1 cellular context compared by ENCODE assay signal in the genomic region with DNA sequence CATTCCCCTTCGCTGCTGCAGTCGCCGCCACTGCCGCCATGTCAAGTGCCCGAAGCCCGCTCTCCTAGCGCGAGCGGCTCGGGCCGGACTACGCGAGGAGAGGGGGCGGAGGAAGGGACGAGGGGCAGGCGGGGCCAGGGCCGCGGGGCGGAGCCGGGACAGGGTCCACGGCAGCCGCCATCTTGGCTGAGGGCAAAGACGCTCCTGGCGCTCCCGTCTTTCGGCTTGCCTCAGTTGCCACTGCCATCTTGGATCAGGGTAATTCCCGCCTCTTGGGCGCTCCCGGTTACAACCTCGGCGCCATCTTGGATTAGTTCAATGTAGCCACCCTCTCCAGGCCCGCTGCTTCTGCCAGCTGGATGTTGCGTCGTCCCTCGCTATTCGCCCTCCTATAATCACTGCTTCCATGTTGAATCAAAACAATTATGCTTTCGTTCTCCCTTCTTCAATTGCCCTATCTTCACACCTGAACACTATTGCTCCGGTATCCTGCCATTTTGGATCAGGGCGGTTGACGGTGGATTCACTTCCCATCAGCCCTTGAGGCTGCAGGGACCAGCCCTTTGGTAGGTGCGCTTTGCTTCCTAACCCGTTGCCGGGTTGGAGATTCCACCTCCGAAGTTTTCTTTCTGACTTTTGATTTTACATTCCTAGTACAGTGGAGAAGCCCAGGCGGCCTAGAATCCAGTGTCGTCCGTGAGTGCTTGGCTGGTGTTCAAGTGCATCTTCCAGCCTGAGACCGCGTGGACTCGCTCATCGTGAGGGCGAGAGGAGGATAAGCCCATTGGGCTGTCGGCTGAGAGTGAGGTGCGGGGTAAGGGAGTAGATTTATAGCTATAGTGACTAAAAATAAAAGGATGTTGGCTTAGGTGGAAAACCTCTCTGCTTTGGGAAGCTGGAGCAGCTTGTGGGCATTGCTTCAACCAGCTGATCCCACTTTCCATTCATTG.
A peak's percentile ranks its signal among the peaks of the same experiment; 100 is the strongest.
TF ChIP-seq lines count a peak whose summit lies in the region.

A gene with protein sequence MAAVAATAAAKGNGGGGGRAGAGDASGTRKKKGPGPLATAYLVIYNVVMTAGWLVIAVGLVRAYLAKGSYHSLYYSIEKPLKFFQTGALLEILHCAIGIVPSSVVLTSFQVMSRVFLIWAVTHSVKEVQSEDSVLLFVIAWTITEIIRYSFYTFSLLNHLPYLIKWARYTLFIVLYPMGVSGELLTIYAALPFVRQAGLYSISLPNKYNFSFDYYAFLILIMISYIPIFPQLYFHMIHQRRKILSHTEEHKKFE (minus strand): TSS at position 66 of the 950 bp plus-strand sequence. CDS start 26 bp downstream, at position 40.

TF ChIP-seq in GM12878, 131 proteins besides CTCF, POLR2A, EP300 and RAD21 (continued from another document and continues in another):
- TF ChIP-seq TARDBP (IDR thresholded peaks at IDR 0.05; ENCODE audit: borderline replicate concordance), result peak; percentile 84; the same call in 1 of the 2 replicates
- peak; percentile 56 for TF ChIP-seq CREB1 (IDR thresholded peaks at IDR 0.05; ENCODE audit: low read depth)
- TF ChIP-seq, protein P1, sequence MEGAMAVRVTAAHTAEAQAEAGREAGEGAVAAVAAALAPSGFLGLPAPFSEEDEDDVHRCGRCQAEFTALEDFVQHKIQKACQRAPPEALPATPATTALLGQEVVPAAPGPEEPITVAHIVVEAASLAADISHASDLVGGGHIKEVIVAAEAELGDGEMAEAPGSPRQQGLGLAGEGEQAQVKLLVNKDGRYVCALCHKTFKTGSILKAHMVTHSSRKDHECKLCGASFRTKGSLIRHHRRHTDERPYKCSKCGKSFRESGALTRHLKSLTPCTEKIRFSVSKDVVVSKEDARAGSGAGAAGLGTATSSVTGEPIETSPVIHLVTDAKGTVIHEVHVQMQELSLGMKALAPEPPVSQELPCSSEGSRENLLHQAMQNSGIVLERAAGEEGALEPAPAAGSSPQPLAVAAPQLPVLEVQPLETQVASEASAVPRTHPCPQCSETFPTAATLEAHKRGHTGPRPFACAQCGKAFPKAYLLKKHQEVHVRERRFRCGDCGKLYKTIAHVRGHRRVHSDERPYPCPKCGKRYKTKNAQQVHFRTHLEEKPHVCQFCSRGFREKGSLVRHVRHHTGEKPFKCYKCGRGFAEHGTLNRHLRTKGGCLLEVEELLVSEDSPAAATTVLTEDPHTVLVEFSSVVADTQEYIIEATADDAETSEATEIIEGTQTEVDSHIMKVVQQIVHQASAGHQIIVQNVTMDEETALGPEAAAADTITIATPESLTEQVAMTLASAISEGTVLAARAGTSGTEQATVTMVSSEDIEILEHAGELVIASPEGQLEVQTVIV (IDR thresholded peaks at IDR 0.05; ENCODE audit: borderline replicate concordance, partially characterized antibody), result peak; percentile 41
- TF ChIP-seq, protein P2, sequence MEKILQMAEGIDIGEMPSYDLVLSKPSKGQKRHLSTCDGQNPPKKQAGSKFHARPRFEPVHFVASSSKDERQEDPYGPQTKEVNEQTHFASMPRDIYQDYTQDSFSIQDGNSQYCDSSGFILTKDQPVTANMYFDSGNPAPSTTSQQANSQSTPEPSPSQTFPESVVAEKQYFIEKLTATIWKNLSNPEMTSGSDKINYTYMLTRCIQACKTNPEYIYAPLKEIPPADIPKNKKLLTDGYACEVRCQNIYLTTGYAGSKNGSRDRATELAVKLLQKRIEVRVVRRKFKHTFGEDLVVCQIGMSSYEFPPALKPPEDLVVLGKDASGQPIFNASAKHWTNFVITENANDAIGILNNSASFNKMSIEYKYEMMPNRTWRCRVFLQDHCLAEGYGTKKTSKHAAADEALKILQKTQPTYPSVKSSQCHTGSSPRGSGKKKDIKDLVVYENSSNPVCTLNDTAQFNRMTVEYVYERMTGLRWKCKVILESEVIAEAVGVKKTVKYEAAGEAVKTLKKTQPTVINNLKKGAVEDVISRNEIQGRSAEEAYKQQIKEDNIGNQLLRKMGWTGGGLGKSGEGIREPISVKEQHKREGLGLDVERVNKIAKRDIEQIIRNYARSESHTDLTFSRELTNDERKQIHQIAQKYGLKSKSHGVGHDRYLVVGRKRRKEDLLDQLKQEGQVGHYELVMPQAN (conservative IDR thresholded peaks at IDR 0.05), result peak; percentile 62
- TF ChIP-seq, protein P3, sequence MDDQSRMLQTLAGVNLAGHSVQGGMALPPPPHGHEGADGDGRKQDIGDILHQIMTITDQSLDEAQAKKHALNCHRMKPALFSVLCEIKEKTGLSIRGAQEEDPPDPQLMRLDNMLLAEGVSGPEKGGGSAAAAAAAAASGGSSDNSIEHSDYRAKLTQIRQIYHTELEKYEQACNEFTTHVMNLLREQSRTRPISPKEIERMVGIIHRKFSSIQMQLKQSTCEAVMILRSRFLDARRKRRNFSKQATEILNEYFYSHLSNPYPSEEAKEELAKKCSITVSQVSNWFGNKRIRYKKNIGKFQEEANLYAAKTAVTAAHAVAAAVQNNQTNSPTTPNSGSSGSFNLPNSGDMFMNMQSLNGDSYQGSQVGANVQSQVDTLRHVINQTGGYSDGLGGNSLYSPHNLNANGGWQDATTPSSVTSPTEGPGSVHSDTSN (IDR thresholded peaks at IDR 0.05; ENCODE audit: insufficient replicate concordance, low read depth, low read length), result no peak
- peak; percentile 63 for TF ChIP-seq RELA (IDR thresholded peaks at IDR 0.05; ENCODE audit: borderline replicate concordance, partially characterized antibody)
- TF ChIP-seq ESRRA (IDR thresholded peaks at IDR 0.05; ENCODE audit: low read length), result no peak
- 0 out of 2 replicates have a peak, but pooled peaks have one; percentile 24 for TF ChIP-seq ZSCAN29 (IDR thresholded peaks at IDR 0.05)
- peak; percentile 38 to 53; a peak in 3 of 4 replicates for TF ChIP-seq BHLHE40 (IDR thresholded peaks at IDR 0.05; ENCODE audit: borderline replicate concordance in 1 of 2, low read depth in 2 of 2, low read length in 1 of 2)
- TF ChIP-seq GABPA (IDR thresholded peaks at IDR 0.05; ENCODE audit: low read depth), result no peak
- TF ChIP-seq, protein P4, sequence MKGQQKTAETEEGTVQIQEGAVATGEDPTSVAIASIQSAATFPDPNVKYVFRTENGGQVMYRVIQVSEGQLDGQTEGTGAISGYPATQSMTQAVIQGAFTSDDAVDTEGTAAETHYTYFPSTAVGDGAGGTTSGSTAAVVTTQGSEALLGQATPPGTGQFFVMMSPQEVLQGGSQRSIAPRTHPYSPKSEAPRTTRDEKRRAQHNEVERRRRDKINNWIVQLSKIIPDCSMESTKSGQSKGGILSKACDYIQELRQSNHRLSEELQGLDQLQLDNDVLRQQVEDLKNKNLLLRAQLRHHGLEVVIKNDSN (IDR thresholded peaks at IDR 0.05; ENCODE audit: borderline replicate concordance, extremely low read length, insufficient read depth, low read depth, low read length), result no peak
- TF ChIP-seq FOS (IDR thresholded peaks at IDR 0.05; ENCODE audit: borderline replicate concordance, extremely low read depth, insufficient read length), result no peak
- no peak for TF ChIP-seq RBBP5 (conservative IDR thresholded peaks at IDR 0.05)
- TF ChIP-seq, protein P5, sequence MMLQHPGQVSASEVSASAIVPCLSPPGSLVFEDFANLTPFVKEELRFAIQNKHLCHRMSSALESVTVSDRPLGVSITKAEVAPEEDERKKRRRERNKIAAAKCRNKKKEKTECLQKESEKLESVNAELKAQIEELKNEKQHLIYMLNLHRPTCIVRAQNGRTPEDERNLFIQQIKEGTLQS (IDR thresholded peaks at IDR 0.05; ENCODE audit: borderline replicate concordance, extremely low read depth, low read depth, low read length), result no peak
- peak; percentile 97 for TF ChIP-seq NBN (IDR thresholded peaks at IDR 0.05)
- peak; percentile 19 for TF ChIP-seq SP1 (IDR thresholded peaks at IDR 0.05; ENCODE audit: low read depth, low read length)
- TF ChIP-seq, protein P6, sequence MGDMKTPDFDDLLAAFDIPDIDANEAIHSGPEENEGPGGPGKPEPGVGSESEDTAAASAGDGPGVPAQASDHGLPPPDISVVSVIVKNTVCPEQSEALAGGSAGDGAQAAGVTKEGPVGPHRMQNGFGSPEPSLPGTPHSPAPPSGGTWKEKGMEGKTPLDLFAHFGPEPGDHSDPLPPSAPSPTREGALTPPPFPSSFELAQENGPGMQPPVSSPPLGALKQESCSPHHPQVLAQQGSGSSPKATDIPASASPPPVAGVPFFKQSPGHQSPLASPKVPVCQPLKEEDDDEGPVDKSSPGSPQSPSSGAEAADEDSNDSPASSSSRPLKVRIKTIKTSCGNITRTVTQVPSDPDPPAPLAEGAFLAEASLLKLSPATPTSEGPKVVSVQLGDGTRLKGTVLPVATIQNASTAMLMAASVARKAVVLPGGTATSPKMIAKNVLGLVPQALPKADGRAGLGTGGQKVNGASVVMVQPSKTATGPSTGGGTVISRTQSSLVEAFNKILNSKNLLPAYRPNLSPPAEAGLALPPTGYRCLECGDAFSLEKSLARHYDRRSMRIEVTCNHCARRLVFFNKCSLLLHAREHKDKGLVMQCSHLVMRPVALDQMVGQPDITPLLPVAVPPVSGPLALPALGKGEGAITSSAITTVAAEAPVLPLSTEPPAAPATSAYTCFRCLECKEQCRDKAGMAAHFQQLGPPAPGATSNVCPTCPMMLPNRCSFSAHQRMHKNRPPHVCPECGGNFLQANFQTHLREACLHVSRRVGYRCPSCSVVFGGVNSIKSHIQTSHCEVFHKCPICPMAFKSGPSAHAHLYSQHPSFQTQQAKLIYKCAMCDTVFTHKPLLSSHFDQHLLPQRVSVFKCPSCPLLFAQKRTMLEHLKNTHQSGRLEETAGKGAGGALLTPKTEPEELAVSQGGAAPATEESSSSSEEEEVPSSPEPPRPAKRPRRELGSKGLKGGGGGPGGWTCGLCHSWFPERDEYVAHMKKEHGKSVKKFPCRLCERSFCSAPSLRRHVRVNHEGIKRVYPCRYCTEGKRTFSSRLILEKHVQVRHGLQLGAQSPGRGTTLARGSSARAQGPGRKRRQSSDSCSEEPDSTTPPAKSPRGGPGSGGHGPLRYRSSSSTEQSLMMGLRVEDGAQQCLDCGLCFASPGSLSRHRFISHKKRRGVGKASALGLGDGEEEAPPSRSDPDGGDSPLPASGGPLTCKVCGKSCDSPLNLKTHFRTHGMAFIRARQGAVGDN (IDR thresholded peaks at IDR 0.05), result peak; percentile 84
- peak; percentile 44; the same call in 1 of the 2 replicates for TF ChIP-seq SPI1 (IDR thresholded peaks at IDR 0.05; ENCODE audit: borderline replicate concordance, insufficient read depth, low read depth, low read length)
- peak; percentile 81 for TF ChIP-seq POLR2AphosphoS5 (IDR thresholded peaks at IDR 0.05; ENCODE audit: low read length)
- TF ChIP-seq, protein P7, sequence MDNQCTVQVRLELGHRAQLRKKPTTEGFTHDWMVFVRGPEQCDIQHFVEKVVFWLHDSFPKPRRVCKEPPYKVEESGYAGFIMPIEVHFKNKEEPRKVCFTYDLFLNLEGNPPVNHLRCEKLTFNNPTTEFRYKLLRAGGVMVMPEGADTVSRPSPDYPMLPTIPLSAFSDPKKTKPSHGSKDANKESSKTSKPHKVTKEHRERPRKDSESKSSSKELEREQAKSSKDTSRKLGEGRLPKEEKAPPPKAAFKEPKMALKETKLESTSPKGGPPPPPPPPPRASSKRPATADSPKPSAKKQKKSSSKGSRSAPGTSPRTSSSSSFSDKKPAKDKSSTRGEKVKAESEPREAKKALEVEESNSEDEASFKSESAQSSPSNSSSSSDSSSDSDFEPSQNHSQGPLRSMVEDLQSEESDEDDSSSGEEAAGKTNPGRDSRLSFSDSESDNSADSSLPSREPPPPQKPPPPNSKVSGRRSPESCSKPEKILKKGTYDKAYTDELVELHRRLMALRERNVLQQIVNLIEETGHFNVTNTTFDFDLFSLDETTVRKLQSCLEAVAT (IDR thresholded peaks at IDR 0.05), result peak; percentile 96
- peak; percentile 75 for TF ChIP-seq KLF5 (IDR thresholded peaks at IDR 0.05; ENCODE audit: partially characterized antibody)
- TF ChIP-seq, protein P8, sequence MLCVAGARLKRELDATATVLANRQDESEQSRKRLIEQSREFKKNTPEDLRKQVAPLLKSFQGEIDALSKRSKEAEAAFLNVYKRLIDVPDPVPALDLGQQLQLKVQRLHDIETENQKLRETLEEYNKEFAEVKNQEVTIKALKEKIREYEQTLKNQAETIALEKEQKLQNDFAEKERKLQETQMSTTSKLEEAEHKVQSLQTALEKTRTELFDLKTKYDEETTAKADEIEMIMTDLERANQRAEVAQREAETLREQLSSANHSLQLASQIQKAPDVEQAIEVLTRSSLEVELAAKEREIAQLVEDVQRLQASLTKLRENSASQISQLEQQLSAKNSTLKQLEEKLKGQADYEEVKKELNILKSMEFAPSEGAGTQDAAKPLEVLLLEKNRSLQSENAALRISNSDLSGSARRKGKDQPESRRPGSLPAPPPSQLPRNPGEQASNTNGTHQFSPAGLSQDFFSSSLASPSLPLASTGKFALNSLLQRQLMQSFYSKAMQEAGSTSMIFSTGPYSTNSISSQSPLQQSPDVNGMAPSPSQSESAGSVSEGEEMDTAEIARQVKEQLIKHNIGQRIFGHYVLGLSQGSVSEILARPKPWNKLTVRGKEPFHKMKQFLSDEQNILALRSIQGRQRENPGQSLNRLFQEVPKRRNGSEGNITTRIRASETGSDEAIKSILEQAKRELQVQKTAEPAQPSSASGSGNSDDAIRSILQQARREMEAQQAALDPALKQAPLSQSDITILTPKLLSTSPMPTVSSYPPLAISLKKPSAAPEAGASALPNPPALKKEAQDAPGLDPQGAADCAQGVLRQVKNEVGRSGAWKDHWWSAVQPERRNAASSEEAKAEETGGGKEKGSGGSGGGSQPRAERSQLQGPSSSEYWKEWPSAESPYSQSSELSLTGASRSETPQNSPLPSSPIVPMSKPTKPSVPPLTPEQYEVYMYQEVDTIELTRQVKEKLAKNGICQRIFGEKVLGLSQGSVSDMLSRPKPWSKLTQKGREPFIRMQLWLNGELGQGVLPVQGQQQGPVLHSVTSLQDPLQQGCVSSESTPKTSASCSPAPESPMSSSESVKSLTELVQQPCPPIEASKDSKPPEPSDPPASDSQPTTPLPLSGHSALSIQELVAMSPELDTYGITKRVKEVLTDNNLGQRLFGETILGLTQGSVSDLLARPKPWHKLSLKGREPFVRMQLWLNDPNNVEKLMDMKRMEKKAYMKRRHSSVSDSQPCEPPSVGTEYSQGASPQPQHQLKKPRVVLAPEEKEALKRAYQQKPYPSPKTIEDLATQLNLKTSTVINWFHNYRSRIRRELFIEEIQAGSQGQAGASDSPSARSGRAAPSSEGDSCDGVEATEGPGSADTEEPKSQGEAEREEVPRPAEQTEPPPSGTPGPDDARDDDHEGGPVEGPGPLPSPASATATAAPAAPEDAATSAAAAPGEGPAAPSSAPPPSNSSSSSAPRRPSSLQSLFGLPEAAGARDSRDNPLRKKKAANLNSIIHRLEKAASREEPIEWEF (IDR thresholded peaks at IDR 0.05; ENCODE audit: insufficient replicate concordance, low read depth, low read length), result peak; percentile 35
- TF ChIP-seq FOXM1 (IDR thresholded peaks at IDR 0.05; ENCODE audit: low read depth, low read length), result no peak; the same call in 1 of the 2 replicates
- TF ChIP-seq RAD51 (IDR thresholded peaks at IDR 0.05), result peak; percentile 52; the same call in 1 of the 2 replicates
- no peak for TF ChIP-seq SRF (IDR thresholded peaks at IDR 0.05; ENCODE audit: low read depth in 2 of 2, low read length in 2 of 2)
- TF ChIP-seq ZNF622 (IDR thresholded peaks at IDR 0.05), result no peak
- peak; percentile 82; the same call in 1 of the 2 replicates for TF ChIP-seq TAF1 (IDR thresholded peaks at IDR 0.05; ENCODE audit: borderline replicate concordance, low read depth, low read length)
- TF ChIP-seq NR2F1 (conservative IDR thresholded peaks at IDR 0.05), result no peak
- no peak for TF ChIP-seq KAT2A (conservative IDR thresholded peaks at IDR 0.05; ENCODE audit: control insufficient read depth, low read depth, low read length)
- TF ChIP-seq SUPT20H (IDR thresholded peaks at IDR 0.05; ENCODE audit: borderline replicate concordance, control insufficient read depth, low read depth, low read length), result no peak
